Comparison of ENCODE assay signal across 1 cellular context in the genomic region with DNA sequence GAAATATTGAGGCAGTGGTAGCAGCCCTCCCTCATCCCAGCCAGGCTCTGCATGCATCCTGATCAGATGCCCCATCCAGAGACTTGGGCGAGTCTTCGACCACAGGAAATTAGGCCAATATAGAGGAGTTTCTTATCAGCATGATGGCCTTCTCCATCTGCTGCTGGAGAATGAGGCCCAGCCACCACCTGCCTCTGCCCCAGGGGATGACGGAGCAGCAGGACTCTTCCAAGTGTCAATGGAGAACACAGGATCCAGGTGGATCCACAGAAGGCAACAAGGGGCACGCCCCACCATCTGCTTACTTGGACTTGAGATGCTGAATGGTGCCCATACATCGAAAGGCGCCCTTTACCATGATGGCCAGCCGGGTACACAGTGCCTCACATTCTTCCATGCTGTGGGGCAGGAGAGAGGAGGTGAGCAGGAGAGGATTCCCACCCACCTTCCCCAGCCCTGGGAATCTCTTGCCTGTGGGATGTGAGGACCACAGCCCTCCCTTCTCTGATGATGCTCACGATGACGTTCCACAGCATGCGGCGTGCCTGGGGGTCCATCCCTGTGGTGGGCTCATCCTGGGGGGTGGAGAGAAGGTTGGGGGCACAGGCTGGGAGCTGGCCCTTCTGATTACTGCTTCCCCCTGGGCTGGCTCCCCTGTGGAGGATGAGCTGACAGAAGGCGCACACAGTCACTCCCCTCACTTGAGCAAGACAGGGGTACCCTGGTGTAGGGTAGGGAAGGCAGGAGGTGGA.
TF ChIP-seq lines count a peak whose summit lies in the region.

No MANE protein-coding gene starts in this region.

TF ChIP-seq in GM23338, 12 proteins besides CTCF, POLR2A, EP300 and RAD21 (continued from another document):
- no peak for TF ChIP-seq ZNF462 (CRISPR knock-in tag; IDR thresholded peaks at IDR 0.05)
- TF ChIP-seq EZH2 (IDR thresholded peaks at IDR 0.05; ENCODE audit: low read depth, unreplicated experiment) = no peak
- TF ChIP-seq ETS1 (IDR thresholded peaks at IDR 0.05) = no peak
- no peak for TF ChIP-seq JUNB (IDR thresholded peaks at IDR 0.05; ENCODE audit: unreplicated experiment)
- TF ChIP-seq EZH2phosphoT487 (IDR thresholded peaks at IDR 0.05; ENCODE audit: unreplicated experiment) = no peak
- TF ChIP-seq ZNF331 (CRISPR knock-in tag; IDR thresholded peaks at IDR 0.05; ENCODE audit: low read depth) = no peak
- no peak for TF ChIP-seq NANOG (IDR thresholded peaks at IDR 0.05; ENCODE audit: borderline replicate concordance)
- TF ChIP-seq ZNF114 (CRISPR knock-in tag; IDR thresholded peaks at IDR 0.05) = no peak
TF ChIP-seq in GM23338: peak in this region for 0.
